8 cellular contexts compared by ENCODE assay signal in the genomic region with DNA sequence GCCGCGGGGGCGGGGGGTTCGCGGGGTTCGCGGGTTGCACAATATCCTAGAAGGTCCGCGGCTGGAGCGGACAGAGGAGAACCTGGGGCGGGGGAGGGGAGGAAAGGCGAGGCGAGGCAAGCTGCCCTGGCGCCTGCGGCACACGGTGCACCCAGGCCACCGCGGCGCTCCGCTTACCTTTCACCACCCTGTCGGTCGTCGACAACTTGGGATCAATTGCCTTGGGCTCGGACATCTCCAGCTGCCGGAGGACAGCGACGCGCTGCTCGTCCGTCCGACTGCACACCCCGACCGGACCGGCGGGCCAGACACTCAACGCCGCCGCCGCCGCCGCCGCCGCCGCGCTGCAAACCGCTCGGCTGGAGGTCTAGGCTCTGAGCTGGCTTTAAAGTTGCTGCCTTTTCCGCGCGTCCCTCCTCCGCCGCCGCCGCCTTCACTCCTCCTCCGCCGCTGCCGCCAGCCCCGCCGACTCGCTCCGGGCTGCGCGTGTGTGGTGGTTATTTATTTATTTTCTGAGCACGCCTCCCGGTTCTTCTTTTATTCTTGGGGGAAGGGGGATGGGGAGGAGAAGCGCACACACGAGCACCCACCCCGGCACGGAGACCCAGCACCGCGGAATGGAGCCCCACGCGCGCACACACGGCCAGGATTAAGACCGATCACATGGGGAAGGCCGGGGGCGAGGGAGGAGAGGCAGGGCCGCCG. TPM values are rescaled to one million over a fixed set of nuclear protein-coding genes. Genes with fewer than 3 reads are reported as not detected.
DNase-seq lines count a peak whose midpoint lies in the region; ATAC-seq and TF ChIP-seq lines count a peak whose summit lies in the region.

No MANE protein-coding gene starts in this region.

- H3K18ac ChIP-seq in H9 (ENCODE audit: insufficient read length, low read depth, low read length), result no peak overlapping the region

- no peak for TF ChIP-seq CTCF in GM10248 (IDR thresholded peaks at IDR 0.05; ENCODE audit: control extremely low read depth, extremely low read depth, low read depth, missing control alignments)
- no peak for TF ChIP-seq CTCF in H9 (conservative IDR thresholded peaks at IDR 0.05)
- no peak for TF ChIP-seq CTCF in MM.1S (IDR thresholded peaks at IDR 0.05; ENCODE audit: low read length)
- TF ChIP-seq CTCF in WERI-Rb-1 (IDR thresholded peaks at IDR 0.05; ENCODE audit: low read depth, low read length), result no peak

- H3K27me3 ChIP-seq in H9 (ENCODE audit: insufficient read depth, low read length) (no peaks in the 10 kb centered on the region), MM.1S (replicated peaks; ENCODE audit: insufficient read depth, low read length) (no peaks in the 10 kb centered on the region), WERI-Rb-1 (ENCODE audit: insufficient read depth, low read depth, severe bottlenecking) (no peaks in the 10 kb centered on the region)

- H3K4me1 Mint-ChIP-seq in H9, result peaks cover 11 to 20% of the 10 kb centered on the region in 2 experiments

- H2BK12ac ChIP-seq in H9 (ENCODE audit: insufficient read length, low read depth, low read length), result no peak overlapping the region

- peak; percentile 31 for ATAC-seq in left colon

- peak overlapping the region in 1 of 3 experiments; percentile 65; a peak in 1 of 7 replicates for H3K27ac Mint-ChIP-seq in H9

- peak; percentile 32 for DNase-seq in GM10248 (ENCODE audit: extremely low spot score)
- DNase-seq in H9, result peak; percentile 52
- DNase-seq in MM.1S, result peak; percentile 64
- DNase-seq in WERI-Rb-1, result peak; percentile 62
- peak; percentile 39 for DNase-seq in cerebellum (ENCODE audit: low spot score)
- DNase-seq in left colon, result peak; percentile 63 to 78
- DNase-seq in stimulated activated CD4-positive, alpha-beta T cell treated with anti-CD3 and anti-CD28 coated beads, Interleukin-1b, Interleukin-23, amount 100 ng/mL, for 48 hours, result peak; percentile 36
- DNase-seq in NCI-H187 treated with DMSO at 0.1 percent for 48 hours (lab: John Stamatoyannopoulos, UW), result no peak

- H3K79me2 ChIP-seq in H9 (ENCODE audit: insufficient read depth, low read length), result peaks cover 6% of the 10 kb centered on the region; the same call in 1 of the 2 replicates
- H3K79me2 ChIP-seq in MM.1S (ENCODE audit: low read length), result peaks cover 41% of the 10 kb centered on the region

- no peak overlapping the region for H2AFZ ChIP-seq in H9 (ENCODE audit: low read length)
- H2AFZ ChIP-seq in MM.1S (ENCODE audit: low read length), result peak overlapping the region; percentile 80

- peak overlapping the region; percentile 84 for H3K4me3 ChIP-seq in MM.1S (ENCODE audit: low read length)
- H3K4me3 ChIP-seq in WERI-Rb-1 (ENCODE audit: low read depth, low read length), result peak overlapping the region; percentile 52

- H3K4me1 ChIP-seq in H9 (ENCODE audit: insufficient read depth, low read length) (peaks cover 3% of the 10 kb centered on the region; the same call in 1 of the 2 replicates), MM.1S (ENCODE audit: low read length) (peaks cover 9% of the 10 kb centered on the region; the same call in 1 of the 2 replicates)

- POLR2A ChIA-PET in GM10248 (lab: Yijun Ruan, JAX), result no interaction called here

- no peaks in the 10 kb centered on the region; a peak in 1 of 5 replicates for H3K9me3 Mint-ChIP-seq in H9

- CTCF ChIA-PET in GM10248 (lab: Yijun Ruan, JAX), result interaction anchor here (1.5 to 1.6 kb wide), 2 partner anchors 10 to 40 kb away, joined by 4 to 5 read pairs; no protein-coding TSS in a partner anchor

- no peak overlapping the region for H3K27ac ChIP-seq in H9 (ENCODE audit: insufficient read length, low read depth, low read length)
- H3K27ac ChIP-seq in MM.1S (ENCODE audit: low read length), result peak overlapping the region; percentile 84
- peak overlapping the region; percentile 78 for H3K27ac ChIP-seq in WERI-Rb-1

- H3K9ac ChIP-seq in H9 (ENCODE audit: extremely low read depth, insufficient read length, low read length), result peak overlapping the region; percentile 67
- peak overlapping the region; percentile 80 for H3K9ac ChIP-seq in MM.1S (ENCODE audit: low read length)

- H3K23me2 ChIP-seq in H9 (ENCODE audit: insufficient read length, low read depth, low read length, poor library complexity, severe bottlenecking), result peaks cover 12% of the 10 kb centered on the region

- H3K36me3 Mint-ChIP-seq in H9 (ENCODE audit: insufficient read depth in 1 of 3, low read depth in 3 of 3), result peaks cover 0 to 1% (median 0%) of the 10 kb centered on the region in 3 experiments; a peak in 2 of 7 replicates

- H3K27me3 Mint-ChIP-seq in H9 (ENCODE audit: low read depth), result peaks cover 35% of the 10 kb centered on the region

- H3K4ac ChIP-seq in H9 (ENCODE audit: low read depth, low read length), result no peak overlapping the region

- H2BK20ac ChIP-seq in H9 (ENCODE audit: low read depth, low read length, poor library complexity, severe bottlenecking), result no peak overlapping the region

- H2BK120ac ChIP-seq in H9 (ENCODE audit: low read depth, low read length, poor library complexity, severe bottlenecking), result no peak overlapping the region

- H2AK5ac ChIP-seq in H9 (ENCODE audit: insufficient read length, low read length), result no peak overlapping the region

- no peak overlapping the region for H2BK5ac ChIP-seq in H9 (ENCODE audit: insufficient read length, low read length)

- H3T11ph ChIP-seq in H9 (ENCODE audit: low read length), result no peak overlapping the region

- no peaks in the 10 kb centered on the region for H3K9me2 ChIP-seq in MM.1S (replicated peaks; ENCODE audit: insufficient read depth, low read length)

- H3K4me3 Mint-ChIP-seq in H9, result peak overlapping the region; percentile 88 to 95

- intact Hi-C loops in left colon (cut with DNase I, micrococcal nuclease), result loop anchor here in 1 of 2 donors (5.0 kb wide), 1 partner anchor 169 kb away; no protein-coding TSS in a partner anchor

- H3K36me3 ChIP-seq in MM.1S (replicated peaks; ENCODE audit: insufficient read depth, low read length) (no peaks in the 10 kb centered on the region), WERI-Rb-1 (peaks cover 5% of the 10 kb centered on the region; the same call in 1 of the 2 replicates)

- H3K23ac ChIP-seq in H9 (ENCODE audit: insufficient read length, low read depth, low read length), result no peak overlapping the region

- H3F3A ChIP-seq in MM.1S (ENCODE audit: insufficient read depth, low read length), result peaks cover 23% of the 10 kb centered on the region

- no CpG with 5 or more reads among the region's 80 CpGs for WGBS in H9 (ENCODE audit: extremely low coverage, insufficient read length, low lambda C conversion rate)

- H3K56ac ChIP-seq in H9 (ENCODE audit: insufficient read length, low read depth, low read length), result no peak overlapping the region

- no peak overlapping the region for H4K5ac ChIP-seq in H9 (ENCODE audit: insufficient read length, low read depth, low read length)

- peak overlapping the region; percentile 67 for H3K14ac ChIP-seq in H9 (ENCODE audit: insufficient read depth, low read length)

- H4K20me1 ChIP-seq in H9 (ENCODE audit: control insufficient read depth, insufficient read depth, insufficient read length), result no peaks in the 10 kb centered on the region
- 0 out of 2 replicates have a peak, but pooled peaks cover 5% of the 10 kb centered on the region for H4K20me1 ChIP-seq in MM.1S (ENCODE audit: insufficient read depth, low read length)

- H3K9me3 ChIP-seq in H9 (ENCODE audit: control insufficient read depth, low read depth, low read length), result no peaks in the 10 kb centered on the region
- no peaks in the 10 kb centered on the region for H3K9me3 ChIP-seq in MM.1S (replicated peaks; ENCODE audit: insufficient read depth, low read length)
- H3K9me3 ChIP-seq in WERI-Rb-1 (ENCODE audit: severe bottlenecking), result no peaks in the 10 kb centered on the region

- H3K79me1 ChIP-seq in H9 (ENCODE audit: insufficient read depth, low read depth, low read length, poor library complexity, severe bottlenecking), result no peaks in the 10 kb centered on the region

- H4K91ac ChIP-seq in H9 (ENCODE audit: insufficient read length, low read depth, low read length), result no peak overlapping the region

- no peak overlapping the region for H4K8ac ChIP-seq in H9 (replicated peaks; ENCODE audit: insufficient read length, low read depth, low read length)

- H3K4me2 ChIP-seq in H9 (ENCODE audit: insufficient read depth, insufficient read length, low read length) (peak overlapping the region; percentile 27), MM.1S (ENCODE audit: low read depth, low read length) (peak overlapping the region; percentile 51; the same call in 1 of the 2 replicates)

- no peak overlapping the region for H2BK15ac ChIP-seq in H9 (ENCODE audit: low read depth, low read length)

RNA-seq across cellular contexts. Expression of gene PPP3CA, which starts 0.6 kb away (rescaled TPM):
- total RNA-seq in H9 (2021) (15.5 and 16.8 TPM in 2 replicates), cerebellum (98.0 TPM), left colon (10 to 100 TPM; 38.0 to 59.5 TPM)
